In genomic region chr12:121108492-121108891, GRCh38 we compare ENCODE assay signal across 28 cellular contexts.
"Had no signal": no experiment of that assay in that cellular context is flagged by ENCODE, and none has a peak within 500 bp of the region (broad histone marks: within the 10 kb centered on the region; RNA-seq: fewer than 3 reads in every experiment).

No MANE protein-coding gene starts in this region.

- H3K27ac ChIP-seq: ascending aorta, cardiac muscle cell, VCaP had no signal

- H3K36me3 ChIP-seq: ascending aorta, cardiac muscle cell had no signal

- H3K4me3 ChIP-seq: ascending aorta, cardiac muscle cell had no signal

- DNase-seq: activated B cell treated with CpG ODN at 0.5 μM for 24 hours; activated CD4-positive, alpha-beta memory T cell treated with anti-CD3 and anti-CD28 coated beads for 36 hours; activated CD4-positive, alpha-beta T cell treated with anti-CD3 and anti-CD28 coated beads for 4 hours; activated CD4-positive, alpha-beta T cell treated with anti-CD3 and anti-CD28 coated beads, Interleukin-2, amount 10 ng/mL, durations not matched to agents 24 days and 14 days; activated CD4-positive, alpha-beta T cell treated with anti-CD3 and anti-CD28 coated beads, Interleukin-2, amount 50 U/mL, for 1 hour; activated CD4-positive, alpha-beta T cell treated with anti-CD3 and anti-CD28 coated beads, Interleukin-2, amount 50 U/mL, for 4 hours; activated CD4-positive, CD25-positive, alpha-beta regulatory T cell treated with anti-CD3 and anti-CD28 coated beads, Interleukin-2, amount 50 U/mL, for 72 hours; activated CD8-positive, alpha-beta memory T cell treated with anti-CD3 and anti-CD28 coated beads, Interleukin-2, amount 10 ng/mL, durations not matched to agents 7 days and 5 days; activated CD8-positive, alpha-beta memory T cell treated with anti-CD3 and anti-CD28 coated beads, Interleukin-2, amount 50 U/mL, for 48 hours; activated CD8-positive, alpha-beta T cell treated with anti-CD3 and anti-CD28 coated beads for 36 hours; activated effector memory CD4-positive, alpha-beta T cell treated with Interleukin-2 at 50 U/mL for 16 hours; activated gamma-delta T cell; activated naive CD4-positive, alpha-beta T cell treated with anti-CD3 and anti-CD28 coated beads, Interleukin-2, amount 10 ng/mL, durations not matched to agents 7 days and 5 days; activated naive CD4-positive, alpha-beta T cell treated with Interleukin-2 at 50 U/mL for 16 hours; activated naive CD8-positive, alpha-beta T cell treated with anti-CD3 and anti-CD28 coated beads, Interleukin-2, amount 10 ng/mL, durations not matched to agents 7 days and 5 days; activated naive CD8-positive, alpha-beta T cell treated with anti-CD3 and anti-CD28 coated beads, Interleukin-2, amount 50 U/mL, for 24 hours; activated T-cell treated with anti-CD3 and anti-CD28 coated beads, Interleukin-2, amount 50 U/mL, for 24 hours; activated T-cell treated with anti-CD3 and anti-CD28 coated beads, Interleukin-2, amount 50 U/mL, for 48 hours; amygdala; anterior cingulate cortex; caudate nucleus; cerebellar nuclear complex; T-helper 1 cell; T-helper 2 cell; T-helper 9 cell had no signal

- ATAC-seq: activated CD8-positive, alpha-beta memory T cell treated with anti-CD3 and anti-CD28 coated beads, Interleukin-2, amount 10 ng/mL, durations not matched to agents 7 days and 5 days; activated CD8-positive, alpha-beta T cell treated with anti-CD3 and anti-CD28 coated beads for 36 hours; activated naive CD8-positive, alpha-beta T cell treated with anti-CD3 and anti-CD28 coated beads, Interleukin-2, amount 50 U/mL, for 24 hours had no signal

- H3K4me1 ChIP-seq: ascending aorta had no signal
